In the genomic region with DNA sequence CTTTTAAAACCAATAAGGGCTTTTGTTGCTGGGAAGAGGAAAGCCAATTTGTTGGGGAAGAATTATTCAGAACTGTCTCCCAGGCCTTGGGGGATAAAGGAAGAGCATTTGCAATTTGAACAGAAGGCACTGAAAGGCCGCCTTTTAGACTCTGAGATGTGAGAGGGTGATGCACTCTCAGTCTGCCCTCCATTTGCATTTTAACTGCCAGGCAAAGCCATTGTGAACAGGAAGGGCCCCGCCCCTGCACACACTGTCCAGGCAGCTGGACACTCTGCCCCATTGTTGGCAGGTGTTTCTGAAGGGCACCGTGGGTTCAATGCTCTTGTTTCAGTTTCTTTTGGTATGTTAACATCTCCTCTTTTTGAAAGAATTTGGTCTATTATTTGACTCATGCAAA, we compare ENCODE assay signal across 26 cellular contexts.
DNase-seq lines count a peak whose midpoint lies in the region; ATAC-seq and TF ChIP-seq lines count a peak whose summit lies in the region.
"Had no signal": no experiment of that assay in that cellular context is flagged by ENCODE, and none has a peak within 500 bp of the region (broad histone marks: within the 10 kb centered on the region; RNA-seq: fewer than 3 reads in every experiment).

No MANE protein-coding gene starts in this region.

- no peaks in the 10 kb centered on the region for H3K9me3 ChIP-seq in BE2C
- H3K9me3 ChIP-seq: thyroid gland had no signal

- intact Hi-C loops in activated CD8-positive, alpha-beta T cell treated with anti-CD3 and anti-CD28 coated beads for 36 hours (cut with micrococcal nuclease), result no loop called here

- H3K4me3 ChIP-seq in BE2C (ENCODE audit: low read depth, low read length), result no peak overlapping the region
- H3K4me3 ChIP-seq: PC-9, thyroid gland had no signal

- no peak overlapping the region for H3K27ac Mint-ChIP-seq in activated CD8-positive, alpha-beta T cell treated with anti-CD3 and anti-CD28 coated beads, Interleukin-2, amount 10 ng/mL, durations not matched to agents 7 days and 5 days
- no peak overlapping the region for H3K27ac Mint-ChIP-seq in activated CD8-positive, alpha-beta T cell treated with anti-CD3 and anti-CD28 coated beads for 36 hours
- H3K27ac Mint-ChIP-seq in stimulated activated naive CD8-positive, alpha-beta T cell treated with anti-CD3 and anti-CD28 coated beads, Interleukin-15, amount 100 ng/mL, for 72 hours, result no peak overlapping the region
- H3K27ac Mint-ChIP-seq: activated T-cell treated with anti-CD3 and anti-CD28 coated beads, Interleukin-2, amount 50 U/mL, for 24 hours; naive B cell; stimulated activated naive CD8-positive, alpha-beta T cell treated with anti-CD3 and anti-CD28 coated beads, Interleukin-15, Interleukin-2, amounts not matched to agents 100 ng/mL and 50 ng/mL, for 24 hours had no signal

- CTCF ChIA-PET in activated CD8-positive, alpha-beta T cell treated with anti-CD3 and anti-CD28 coated beads, Interleukin-2, amount 10 ng/mL, durations not matched to agents 7 days and 5 days (lab: Charles Lee), result no interaction called here
- CTCF ChIA-PET in activated CD8-positive, alpha-beta T cell treated with anti-CD3 and anti-CD28 coated beads for 36 hours (lab: Charles Lee), result no interaction called here

- H3K27me3 ChIP-seq in BE2C, result peaks cover 66% of the 10 kb centered on the region
- H3K27me3 ChIP-seq: thyroid gland had no signal

- POLR2A ChIA-PET in activated CD8-positive, alpha-beta T cell treated with anti-CD3 and anti-CD28 coated beads, Interleukin-2, amount 10 ng/mL, durations not matched to agents 7 days and 5 days (lab: Charles Lee), result no interaction called here
- POLR2A ChIA-PET in activated CD8-positive, alpha-beta T cell treated with anti-CD3 and anti-CD28 coated beads for 36 hours (lab: Charles Lee), result no interaction called here

- H3K36me3 Mint-ChIP-seq in activated CD8-positive, alpha-beta T cell treated with anti-CD3 and anti-CD28 coated beads, Interleukin-2, amount 10 ng/mL, durations not matched to agents 7 days and 5 days (ENCODE audit: low read depth), result no peaks in the 10 kb centered on the region
- H3K36me3 Mint-ChIP-seq in activated CD8-positive, alpha-beta T cell treated with anti-CD3 and anti-CD28 coated beads for 36 hours (ENCODE audit: low read depth), result no peaks in the 10 kb centered on the region

- peaks cover 6% of the 10 kb centered on the region for H3K27me3 Mint-ChIP-seq in activated CD8-positive, alpha-beta T cell treated with anti-CD3 and anti-CD28 coated beads, Interleukin-2, amount 10 ng/mL, durations not matched to agents 7 days and 5 days (ENCODE audit: low read depth)
- H3K27me3 Mint-ChIP-seq in activated CD8-positive, alpha-beta T cell treated with anti-CD3 and anti-CD28 coated beads for 36 hours, result peaks cover 2% of the 10 kb centered on the region
- H3K27me3 Mint-ChIP-seq in stimulated activated naive CD8-positive, alpha-beta T cell treated with anti-CD3 and anti-CD28 coated beads, Interleukin-15, amount 100 ng/mL, for 72 hours, result peaks cover 39% of the 10 kb centered on the region

- TF ChIP-seq CTCF in activated CD8-positive, alpha-beta T cell treated with anti-CD3 and anti-CD28 coated beads for 36 hours (IDR thresholded peaks at IDR 0.05), result no peak
- no peak for TF ChIP-seq CTCF in BE2C (IDR thresholded peaks at IDR 0.05; ENCODE audit: low read depth, low read length)

- no peaks in the 10 kb centered on the region for H3K9me3 Mint-ChIP-seq in activated CD8-positive, alpha-beta T cell treated with anti-CD3 and anti-CD28 coated beads, Interleukin-2, amount 10 ng/mL, durations not matched to agents 7 days and 5 days (ENCODE audit: insufficient read depth)
- no peaks in the 10 kb centered on the region for H3K9me3 Mint-ChIP-seq in activated CD8-positive, alpha-beta T cell treated with anti-CD3 and anti-CD28 coated beads for 36 hours
- no peaks in the 10 kb centered on the region for H3K9me3 Mint-ChIP-seq in stimulated activated naive CD8-positive, alpha-beta T cell treated with anti-CD3 and anti-CD28 coated beads, Interleukin-15, amount 100 ng/mL, for 72 hours
- H3K9me3 Mint-ChIP-seq: activated T-cell treated with anti-CD3 and anti-CD28 coated beads, Interleukin-2, amount 50 U/mL, for 24 hours; stimulated activated naive CD8-positive, alpha-beta T cell treated with anti-CD3 and anti-CD28 coated beads, Interleukin-15, Interleukin-2, amounts not matched to agents 100 ng/mL and 50 ng/mL, for 24 hours had no signal

- H3K4me1 Mint-ChIP-seq in activated CD8-positive, alpha-beta T cell treated with anti-CD3 and anti-CD28 coated beads, Interleukin-2, amount 10 ng/mL, durations not matched to agents 7 days and 5 days (ENCODE audit: low read depth), result no peaks in the 10 kb centered on the region
- H3K4me1 Mint-ChIP-seq in activated CD8-positive, alpha-beta T cell treated with anti-CD3 and anti-CD28 coated beads for 36 hours (ENCODE audit: low read depth), result no peaks in the 10 kb centered on the region
- no peaks in the 10 kb centered on the region for H3K4me1 Mint-ChIP-seq in stimulated activated naive CD8-positive, alpha-beta T cell treated with anti-CD3 and anti-CD28 coated beads, Interleukin-15, amount 100 ng/mL, for 72 hours

- H3K4me1 ChIP-seq in BE2C, result no peaks in the 10 kb centered on the region

- no peak overlapping the region for H3K4me3 Mint-ChIP-seq in activated CD8-positive, alpha-beta T cell treated with anti-CD3 and anti-CD28 coated beads, Interleukin-2, amount 10 ng/mL, durations not matched to agents 7 days and 5 days
- H3K4me3 Mint-ChIP-seq in activated CD8-positive, alpha-beta T cell treated with anti-CD3 and anti-CD28 coated beads for 36 hours, result no peak overlapping the region
- H3K4me3 Mint-ChIP-seq in stimulated activated naive CD8-positive, alpha-beta T cell treated with anti-CD3 and anti-CD28 coated beads, Interleukin-15, amount 100 ng/mL, for 72 hours, result no peak overlapping the region
- H3K4me3 Mint-ChIP-seq: activated T-cell treated with anti-CD3 and anti-CD28 coated beads, Interleukin-2, amount 50 U/mL, for 24 hours; stimulated activated naive CD8-positive, alpha-beta T cell treated with anti-CD3 and anti-CD28 coated beads, Interleukin-15, Interleukin-2, amounts not matched to agents 100 ng/mL and 50 ng/mL, for 24 hours had no signal

- H3K36me3 ChIP-seq in BE2C, result no peaks in the 10 kb centered on the region
- H3K36me3 ChIP-seq: thyroid gland, WERI-Rb-1 had no signal

- ATAC-seq in activated CD8-positive, alpha-beta T cell treated with anti-CD3 and anti-CD28 coated beads, Interleukin-2, amount 10 ng/mL, durations not matched to agents 7 days and 5 days, result no peak
- no peak for ATAC-seq in activated CD8-positive, alpha-beta T cell treated with anti-CD3 and anti-CD28 coated beads for 36 hours
- no peak for ATAC-seq in stimulated activated naive CD8-positive, alpha-beta T cell treated with anti-CD3 and anti-CD28 coated beads, Interleukin-15, amount 100 ng/mL, for 72 hours
- ATAC-seq in GM18858 (IDR thresholded peaks at IDR 0.05; ENCODE audit: unreplicated experiment), result no peak
- ATAC-seq: left ventricle myocardium superior had no signal

- peak; percentile 1 for DNase-seq in activated CD8-positive, alpha-beta T cell treated with anti-CD3 and anti-CD28 coated beads, Interleukin-2, amount 10 ng/mL, durations not matched to agents 7 days and 5 days
- no peak for DNase-seq in activated CD8-positive, alpha-beta T cell treated with anti-CD3 and anti-CD28 coated beads for 36 hours
- peak; percentile 91 for DNase-seq in NCI-H748 (lab: John Stamatoyannopoulos, UW; ENCODE audit: unreplicated experiment)
- peak; percentile 51 for DNase-seq in globus pallidus (ENCODE audit: low spot score)
- no peak for DNase-seq in BE2C
- DNase-seq in stimulated activated naive CD8-positive, alpha-beta T cell treated with anti-CD3 and anti-CD28 coated beads, Interleukin-15, amount 100 ng/mL, for 72 hours, result no peak
- DNase-seq in MV-4-11 (lab: John Stamatoyannopoulos, UW), result no peak
- DNase-seq: activated CD4-positive, alpha-beta T cell treated with anti-CD3 and anti-CD28 coated beads for 48 hours; activated T-cell treated with anti-CD3 and anti-CD28 coated beads, Interleukin-2, amount 50 U/mL, for 24 hours; cerebellar nuclear complex; COR-L47; DND-41; GOT3; IMR-90; islet precursor cell; left ventricle myocardium superior; naive B cell; NCI-H1048; NCI-H2029; NCI-H2227 treated with DMSO at 0.1 percent for 48 hours; NK-92 treated with Interleukin-12 subunit alpha and Interleukin-12 subunit beta, amount 100 ng/mL, for 24 hours; PC-9; thyroid gland; WERI-Rb-1 had no signal

Comparison
In these comparisons a context has a peak if more than half of its experiments do, and no peak if none do; other contexts are left out.
1. DNase-seq: peak in activated CD8-positive, alpha-beta T cell treated with anti-CD3 and anti-CD28 coated beads, Interleukin-2, amount 10 ng/mL, durations not matched to agents 7 days and 5 days (single experiment), NCI-H748 (single experiment) and globus pallidus (single experiment); none in activated CD8-positive, alpha-beta T cell treated with anti-CD3 and anti-CD28 coated beads for 36 hours (single experiment), BE2C (single experiment), stimulated activated naive CD8-positive, alpha-beta T cell treated with anti-CD3 and anti-CD28 coated beads, Interleukin-15, amount 100 ng/mL, for 72 hours (0 of 2) and MV-4-11 (single experiment).